In the genomic region with DNA sequence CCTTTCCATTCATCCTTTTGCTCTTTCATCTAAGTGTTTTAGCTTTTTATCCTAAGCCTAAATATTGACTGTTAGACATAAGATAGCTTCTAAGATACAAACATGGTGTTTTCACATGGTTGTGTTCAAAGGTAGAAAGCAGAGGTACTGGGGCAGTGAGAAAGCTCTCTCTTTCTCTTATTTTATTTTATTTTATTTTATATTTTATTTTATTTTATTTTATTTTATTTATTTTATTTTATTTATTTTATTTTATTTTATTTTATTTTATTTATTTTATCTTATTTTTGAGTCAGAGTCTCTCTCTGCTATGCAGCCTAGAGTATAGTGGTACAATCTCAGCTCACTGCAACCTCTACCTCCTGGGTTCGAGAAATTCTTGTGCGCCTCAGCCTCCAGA, we compare ENCODE assay signal across 33 cellular contexts.
"Had no signal": no experiment of that assay in that cellular context is flagged by ENCODE, and none has a peak within 500 bp of the region (broad histone marks: within the 10 kb centered on the region; RNA-seq: fewer than 3 reads in every experiment).

No MANE protein-coding gene starts in this region.

- DNase-seq: Karpas-422, Kasumi-1, MG63, MM.1S, MV-4-11, NCI-H1048, NCI-H1092, NCI-H1092 treated with DMSO at 0.1 percent for 48 hours, NCI-H1105, NCI-H1105 treated with DMSO at 0.1 percent for 48 hours, NCI-H1417, NCI-H1417 treated with DMSO at 0.1 percent for 48 hours, NCI-H1436, NCI-H1436 treated with DMSO at 0.1 percent for 48 hours, NCI-H146, NCI-H1694, NCI-H1694 treated with DMSO at 0.1 percent for 48 hours, NCI-H187, NCI-H187 treated with DMSO at 0.1 percent for 48 hours, NCI-H1930, NCI-H2029, NCI-H2029 treated with DMSO at 0.1 percent for 48 hours, NCI-H2081, NCI-H2081 treated with DMSO at 0.1 percent for 48 hours, NCI-H2107, NCI-H2171, NCI-H2171 treated with DMSO at 0.1 percent for 48 hours, NCI-H2227 treated with DMSO at 0.1 percent for 48 hours, NCI-H226, NCI-H345, NCI-H446, NCI-H446 treated with DMSO at 0.1 percent for 48 hours, NCI-H510A had no signal
